Comparison of ENCODE assay signal across 1 cellular context in genomic region chr2:96265840-96266569, GRCh38.
TF ChIP-seq lines count a peak whose summit lies in the region.

Gene CIAO1, plus strand, starts transcription at chr2:96266225. Its CDS starts 126 bp downstream, at chr2:96266351.
Gene TMEM127, minus strand, starts transcription at chr2:96265997. Its CDS starts 616 bp downstream, at chr2:96265381.

TF ChIP-seq in HepG2, 621 proteins besides CTCF, POLR2A, EP300 and RAD21 (continued from another document and continues in another):
- no peak; the same call in 1 of the 2 replicates for TF ChIP-seq ZNF503 (CRISPR knock-in tag; IDR thresholded peaks at IDR 0.05)
- TF ChIP-seq ARHGAP35 (CRISPR knock-in tag; IDR thresholded peaks at IDR 0.05; ENCODE audit: borderline replicate concordance): peak; percentile 91
- TF ChIP-seq NONO (IDR thresholded peaks at IDR 0.05): no peak
- peak; percentile 95 for TF ChIP-seq NONO (CRISPR knock-in tag; conservative IDR thresholded peaks at IDR 0.05)
- TF ChIP-seq HMG20B (CRISPR knock-in tag; conservative IDR thresholded peaks at IDR 0.05): 0 out of 2 replicates have a peak, but pooled peaks have one; percentile 3
- peak; percentile 44 for TF ChIP-seq RELA (CRISPR knock-in tag; IDR thresholded peaks at IDR 0.05)
- no peak for TF ChIP-seq ZUFSP (CRISPR knock-in tag; IDR thresholded peaks at IDR 0.05; ENCODE audit: borderline replicate concordance)
- peak; percentile 29; the same call in 1 of the 2 replicates for TF ChIP-seq ZNF160 (CRISPR knock-in tag; IDR thresholded peaks at IDR 0.05)
- peak; percentile 87 for TF ChIP-seq SRSF1 (optimal IDR thresholded peaks at IDR 0.05; ENCODE audit: low read depth, low read length)
- peak; percentile 93 for TF ChIP-seq HIVEP1 (CRISPR knock-in tag; IDR thresholded peaks at IDR 0.05)
- peak; percentile 88 for TF ChIP-seq ETV5 (CRISPR knock-in tag; IDR thresholded peaks at IDR 0.05; ENCODE audit: borderline replicate concordance)
- peak; percentile 96 for TF ChIP-seq SP4 (CRISPR knock-in tag; IDR thresholded peaks at IDR 0.05)
- 0 out of 2 replicates have a peak, but pooled peaks have one; percentile 59 for TF ChIP-seq NFE2L1 (CRISPR knock-in tag; IDR thresholded peaks at IDR 0.05; ENCODE audit: borderline replicate concordance)
- no peak; the same call in 1 of the 2 replicates for TF ChIP-seq ZKSCAN5 (CRISPR knock-in tag; IDR thresholded peaks at IDR 0.05)
- TF ChIP-seq NR0B2 (CRISPR knock-in tag; IDR thresholded peaks at IDR 0.05): peak; percentile 42; the same call in 1 of the 2 replicates
- no peak for TF ChIP-seq ZSCAN30 (CRISPR knock-in tag; IDR thresholded peaks at IDR 0.05)
- TF ChIP-seq SKIL (CRISPR knock-in tag; IDR thresholded peaks at IDR 0.05; ENCODE audit: borderline replicate concordance): peak; percentile 33; the same call in 1 of the 2 replicates
- TF ChIP-seq MAF1 (CRISPR knock-in tag; IDR thresholded peaks at IDR 0.05; ENCODE audit: borderline replicate concordance): 0 out of 2 replicates have a peak, but pooled peaks have one; percentile 60
- TF ChIP-seq ZNF7 (CRISPR knock-in tag; IDR thresholded peaks at IDR 0.05): no peak; the same call in 1 of the 2 replicates
- peak; percentile 72; the same call in 1 of the 2 replicates for TF ChIP-seq PITX1 (CRISPR knock-in tag; IDR thresholded peaks at IDR 0.05)
- TF ChIP-seq ZKSCAN8 (CRISPR knock-in tag; IDR thresholded peaks at IDR 0.05; ENCODE audit: borderline replicate concordance): peak; percentile 84; the same call in 1 of the 2 replicates
- no peak for TF ChIP-seq ZNF3 (CRISPR knock-in tag; IDR thresholded peaks at IDR 0.05)
- TF ChIP-seq HNRNPUL1 (IDR thresholded peaks at IDR 0.05; ENCODE audit: low read depth, low read length): peak; percentile 82
- no peak for TF ChIP-seq PAWR (CRISPR knock-in tag; IDR thresholded peaks at IDR 0.05; ENCODE audit: borderline replicate concordance)
- peak; percentile 60 for TF ChIP-seq MNT (IDR thresholded peaks at IDR 0.05)
- peak; percentile 62 for TF ChIP-seq ZBTB20 (CRISPR knock-in tag; IDR thresholded peaks at IDR 0.05; ENCODE audit: borderline replicate concordance, low read depth)
- TF ChIP-seq FOXP4 (CRISPR knock-in tag; IDR thresholded peaks at IDR 0.05): peak; percentile 80
- TF ChIP-seq ZSCAN12 (CRISPR knock-in tag; IDR thresholded peaks at IDR 0.05): peak; percentile 63; the same call in 1 of the 2 replicates
- no peak; the same call in none of the 2 replicates for TF ChIP-seq FOXO1 (CRISPR knock-in tag; IDR thresholded peaks at IDR 0.05)
- TF ChIP-seq ZNF646 (CRISPR knock-in tag; IDR thresholded peaks at IDR 0.05): no peak
- TF ChIP-seq ZBTB14 (CRISPR knock-in tag; IDR thresholded peaks at IDR 0.05): peak; percentile 99
- no peak; the same call in 1 of the 2 replicates for TF ChIP-seq JUND (CRISPR knock-in tag; IDR thresholded peaks at IDR 0.05)
- TF ChIP-seq RBM22 (optimal IDR thresholded peaks at IDR 0.05; ENCODE audit: low read length): peak; percentile 70
- TF ChIP-seq AKAP8 (CRISPR knock-in tag; IDR thresholded peaks at IDR 0.05): peak; percentile 91
- no peak for TF ChIP-seq RNF219 (CRISPR knock-in tag; IDR thresholded peaks at IDR 0.05)
- peak; percentile 70; the same call in 1 of the 2 replicates for TF ChIP-seq ZNF232 (CRISPR knock-in tag; IDR thresholded peaks at IDR 0.05; ENCODE audit: borderline replicate concordance)
- no peak; the same call in 1 of the 2 replicates for TF ChIP-seq RFX5 (IDR thresholded peaks at IDR 0.05; ENCODE audit: low read depth, low read length)
- peak; percentile 90 for TF ChIP-seq ZNF891 (CRISPR knock-in tag; IDR thresholded peaks at IDR 0.05)
- TF ChIP-seq CHCHD3 (CRISPR knock-in tag; IDR thresholded peaks at IDR 0.05): 0 out of 2 replicates have a peak, but pooled peaks have one; percentile 16
- peak; percentile 53; the same call in 1 of the 2 replicates for TF ChIP-seq ISL2 (CRISPR knock-in tag; IDR thresholded peaks at IDR 0.05)
- peak; percentile 95 for TF ChIP-seq TBX2 (CRISPR knock-in tag; IDR thresholded peaks at IDR 0.05; ENCODE audit: borderline replicate concordance)
- TF ChIP-seq SRSF9 (IDR thresholded peaks at IDR 0.05; ENCODE audit: borderline replicate concordance, insufficient read depth, low read depth, low read length, poor library complexity, severe bottlenecking): no peak
